Comparison of ENCODE assay signal across 26 cellular contexts in the genomic region with DNA sequence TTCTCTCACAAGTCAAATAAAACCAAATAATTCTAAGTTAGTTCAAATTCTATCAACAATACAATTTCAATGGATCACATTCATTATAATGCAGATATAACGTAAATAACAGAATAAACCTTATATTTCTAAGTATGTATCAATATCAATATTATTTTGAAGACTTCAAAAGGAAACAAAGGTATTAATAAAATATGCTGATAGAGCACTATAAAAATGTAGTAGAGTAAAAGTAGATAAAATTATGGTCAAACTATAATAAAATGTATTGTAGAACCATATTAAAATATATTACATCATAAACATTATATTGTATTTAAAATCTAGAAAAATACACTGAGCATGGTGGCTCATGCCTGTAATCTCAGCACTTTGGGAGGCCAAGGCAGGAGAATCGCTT.
"Had no signal": no experiment of that assay in that cellular context is flagged by ENCODE, and none has a peak within 500 bp of the region (broad histone marks: within the 10 kb centered on the region; RNA-seq: fewer than 3 reads in every experiment).

No MANE protein-coding gene starts in this region.

- H3K9me3 Mint-ChIP-seq: mesothelial cell of epicardium; naive B cell; natural killer cell; nephron progenitor cell; neural progenitor cell; stimulated activated naive B cell treated with anti-CD40 and anti-IgM and Interleukin-4, amounts not matched to agents 10 μg/mL and 1 μg/mL and 100 μg/mL, for 72 hours; stimulated activated naive CD8-positive, alpha-beta T cell treated with anti-CD3 and anti-CD28 coated beads, Interleukin-15, Interleukin-2, amounts not matched to agents 100 ng/mL and 50 ng/mL, for 24 hours had no signal

- H3K27me3 ChIP-seq: neural progenitor cell, neutrophil, right atrium auricular region, right lobe of liver, suprapubic skin, tibial artery, upper lobe of right lung had no signal

- H3K4me3 Mint-ChIP-seq: mesothelial cell of epicardium; naive B cell; natural killer cell; nephron progenitor cell; neural progenitor cell; stimulated activated naive B cell treated with anti-CD40 and anti-IgM and Interleukin-4, amounts not matched to agents 10 μg/mL and 1 μg/mL and 100 μg/mL, for 72 hours; stimulated activated naive CD8-positive, alpha-beta T cell treated with anti-CD3 and anti-CD28 coated beads, Interleukin-15, Interleukin-2, amounts not matched to agents 100 ng/mL and 50 ng/mL, for 24 hours had no signal

- ATAC-seq: natural killer cell; right lobe of liver; stimulated activated naive B cell treated with anti-CD40 and anti-IgM and Interleukin-4, amounts not matched to agents 10 μg/mL and 1 μg/mL and 100 μg/mL, for 72 hours; upper lobe of right lung had no signal

- DNase-seq: hippocampal formation; left ventricle myocardium inferior; mesendoderm; naive B cell; natural killer cell; nephron progenitor cell; occipital lobe; right lobe of liver; stimulated activated CD4-positive, alpha-beta T cell treated with anti-CD3 and anti-CD28 coated beads, Interleukin-12 subunit alpha, Interleukin-12 subunit beta, amount 100 ng/mL, for 4 hours; stimulated activated CD4-positive, alpha-beta T cell treated with anti-CD3 and anti-CD28 coated beads, Interleukin-15, amount 100 ng/mL, for 24 hours; stimulated activated CD4-positive, alpha-beta T cell treated with anti-CD3 and anti-CD28 coated beads, Interleukin-2, amount 100 ng/mL, for 24 hours; stimulated activated CD4-positive, alpha-beta T cell treated with anti-CD3 and anti-CD28 coated beads, Interleukin-4, amount 100 ng/mL, for 1 hour; stimulated activated naive B cell treated with anti-CD40 and anti-IgM and Interleukin-4, amounts not matched to agents 10 μg/mL and 1 μg/mL and 100 μg/mL, for 72 hours; tibial artery; trophoblast cell; upper lobe of right lung had no signal

- H3K27me3 Mint-ChIP-seq: naive B cell; progenitor cell of endocrine pancreas; stimulated activated naive B cell treated with anti-CD40 and anti-IgM and Interleukin-4, amounts not matched to agents 10 μg/mL and 1 μg/mL and 100 μg/mL, for 72 hours; stimulated activated naive CD8-positive, alpha-beta T cell treated with anti-CD3 and anti-CD28 coated beads, Interleukin-15, Interleukin-2, amounts not matched to agents 100 ng/mL and 50 ng/mL, for 24 hours had no signal

- H3K4me2 ChIP-seq: neural progenitor cell had no signal

- H3K4me1 Mint-ChIP-seq: mesothelial cell of epicardium; nephron progenitor cell; neural progenitor cell; stimulated activated naive B cell treated with anti-CD40 and anti-IgM and Interleukin-4, amounts not matched to agents 10 μg/mL and 1 μg/mL and 100 μg/mL, for 72 hours had no signal

- FAIRE-seq: urothelium cell line had no signal

- H3K27ac Mint-ChIP-seq: mesothelial cell of epicardium; natural killer cell; nephron progenitor cell; neural progenitor cell; progenitor cell of endocrine pancreas; stimulated activated naive B cell treated with anti-CD40 and anti-IgM and Interleukin-4, amounts not matched to agents 10 μg/mL and 1 μg/mL and 100 μg/mL, for 72 hours; stimulated activated naive CD8-positive, alpha-beta T cell treated with anti-CD3 and anti-CD28 coated beads, Interleukin-15, Interleukin-2, amounts not matched to agents 100 ng/mL and 50 ng/mL, for 24 hours had no signal

- H3K4me3 ChIP-seq: left ventricle myocardium inferior, lung, neural progenitor cell, right atrium auricular region, right lobe of liver, suprapubic skin, thoracic aorta, tibial artery, upper lobe of right lung had no signal

- H3K4me1 ChIP-seq: left ventricle myocardium inferior, neural progenitor cell, right atrium auricular region, right lobe of liver, suprapubic skin, tibial artery, upper lobe of right lung had no signal

- H3K9me3 ChIP-seq: left ventricle myocardium inferior, neutrophil, right atrium auricular region, right lobe of liver, suprapubic skin, thoracic aorta, tibial artery, upper lobe of right lung had no signal

- H2AFZ ChIP-seq: neural progenitor cell had no signal

- H3K27ac ChIP-seq: left ventricle myocardium inferior, neural progenitor cell, neutrophil, right atrium auricular region, right lobe of liver, suprapubic skin, thoracic aorta, tibial artery, upper lobe of right lung had no signal

- H3K9ac ChIP-seq: neural progenitor cell had no signal
